ENCODE assay signal across 1 cellular context in genomic region chr5:142320851-142321560, GRCh38.
TF ChIP-seq lines count a peak whose summit lies in the region.

No MANE protein-coding gene starts in this region.

TF ChIP-seq in HepG2, 621 proteins besides CTCF, POLR2A, EP300 and RAD21 (continued from another document):
- TF ChIP-seq SALL1 (CRISPR knock-in tag; IDR thresholded peaks at IDR 0.05) (peak; percentile 57), SNRNP70 (IDR thresholded peaks at IDR 0.05; ENCODE audit: low read depth, low read length) (no peak), ZNF296 (CRISPR knock-in tag; conservative IDR thresholded peaks at IDR 0.05) (no peak), ZNF737 (CRISPR knock-in tag; IDR thresholded peaks at IDR 0.05; ENCODE audit: borderline replicate concordance) (no peak), RFX1 (IDR thresholded peaks at IDR 0.05) (no peak), HIC2 (CRISPR knock-in tag; IDR thresholded peaks at IDR 0.05; ENCODE audit: low read depth) (no peak), NAIF1 (CRISPR knock-in tag; IDR thresholded peaks at IDR 0.05; ENCODE audit: borderline replicate concordance) (no peak), MIER3 (CRISPR knock-in tag; IDR thresholded peaks at IDR 0.05; ENCODE audit: borderline replicate concordance) (no peak), ZNF331 (CRISPR knock-in tag; IDR thresholded peaks at IDR 0.05) (0 out of 2 replicates have a peak, but pooled peaks have one; percentile 7), ATF3 (CRISPR knock-in tag; IDR thresholded peaks at IDR 0.05) (peak; percentile 31; the same call in 1 of the 2 replicates), ZNF781 (CRISPR knock-in tag; IDR thresholded peaks at IDR 0.05; ENCODE audit: borderline replicate concordance, not compliant biosample characterization) (no peak), KDM2A (CRISPR knock-in tag; IDR thresholded peaks at IDR 0.05; ENCODE audit: borderline replicate concordance, low read depth) (0 out of 2 replicates have a peak, but pooled peaks have one; percentile 34), TEAD2 (CRISPR knock-in tag; IDR thresholded peaks at IDR 0.05) (no peak), ETV6 (CRISPR knock-in tag; conservative IDR thresholded peaks at IDR 0.05) (no peak), ETV5 (CRISPR knock-in tag; IDR thresholded peaks at IDR 0.05; ENCODE audit: borderline replicate concordance) (peak; percentile 29; the same call in 1 of the 2 replicates), STAG1 (CRISPR knock-in tag; IDR thresholded peaks at IDR 0.05) (no peak), ZNF263 (CRISPR knock-in tag; IDR thresholded peaks at IDR 0.05) (0 out of 2 replicates have a peak, but pooled peaks have one; percentile 14), HDAC1 (CRISPR knock-in tag; IDR thresholded peaks at IDR 0.05) (0 out of 2 replicates have a peak, but pooled peaks have one; percentile 24), ERF (CRISPR knock-in tag; IDR thresholded peaks at IDR 0.05) (no peak)
- TF ChIP-seq, protein P1, sequence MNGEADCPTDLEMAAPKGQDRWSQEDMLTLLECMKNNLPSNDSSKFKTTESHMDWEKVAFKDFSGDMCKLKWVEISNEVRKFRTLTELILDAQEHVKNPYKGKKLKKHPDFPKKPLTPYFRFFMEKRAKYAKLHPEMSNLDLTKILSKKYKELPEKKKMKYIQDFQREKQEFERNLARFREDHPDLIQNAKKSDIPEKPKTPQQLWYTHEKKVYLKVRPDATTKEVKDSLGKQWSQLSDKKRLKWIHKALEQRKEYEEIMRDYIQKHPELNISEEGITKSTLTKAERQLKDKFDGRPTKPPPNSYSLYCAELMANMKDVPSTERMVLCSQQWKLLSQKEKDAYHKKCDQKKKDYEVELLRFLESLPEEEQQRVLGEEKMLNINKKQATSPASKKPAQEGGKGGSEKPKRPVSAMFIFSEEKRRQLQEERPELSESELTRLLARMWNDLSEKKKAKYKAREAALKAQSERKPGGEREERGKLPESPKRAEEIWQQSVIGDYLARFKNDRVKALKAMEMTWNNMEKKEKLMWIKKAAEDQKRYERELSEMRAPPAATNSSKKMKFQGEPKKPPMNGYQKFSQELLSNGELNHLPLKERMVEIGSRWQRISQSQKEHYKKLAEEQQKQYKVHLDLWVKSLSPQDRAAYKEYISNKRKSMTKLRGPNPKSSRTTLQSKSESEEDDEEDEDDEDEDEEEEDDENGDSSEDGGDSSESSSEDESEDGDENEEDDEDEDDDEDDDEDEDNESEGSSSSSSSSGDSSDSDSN (CRISPR knock-in tag; IDR thresholded peaks at IDR 0.05), result peak; percentile 62
- TF ChIP-seq, protein P2, sequence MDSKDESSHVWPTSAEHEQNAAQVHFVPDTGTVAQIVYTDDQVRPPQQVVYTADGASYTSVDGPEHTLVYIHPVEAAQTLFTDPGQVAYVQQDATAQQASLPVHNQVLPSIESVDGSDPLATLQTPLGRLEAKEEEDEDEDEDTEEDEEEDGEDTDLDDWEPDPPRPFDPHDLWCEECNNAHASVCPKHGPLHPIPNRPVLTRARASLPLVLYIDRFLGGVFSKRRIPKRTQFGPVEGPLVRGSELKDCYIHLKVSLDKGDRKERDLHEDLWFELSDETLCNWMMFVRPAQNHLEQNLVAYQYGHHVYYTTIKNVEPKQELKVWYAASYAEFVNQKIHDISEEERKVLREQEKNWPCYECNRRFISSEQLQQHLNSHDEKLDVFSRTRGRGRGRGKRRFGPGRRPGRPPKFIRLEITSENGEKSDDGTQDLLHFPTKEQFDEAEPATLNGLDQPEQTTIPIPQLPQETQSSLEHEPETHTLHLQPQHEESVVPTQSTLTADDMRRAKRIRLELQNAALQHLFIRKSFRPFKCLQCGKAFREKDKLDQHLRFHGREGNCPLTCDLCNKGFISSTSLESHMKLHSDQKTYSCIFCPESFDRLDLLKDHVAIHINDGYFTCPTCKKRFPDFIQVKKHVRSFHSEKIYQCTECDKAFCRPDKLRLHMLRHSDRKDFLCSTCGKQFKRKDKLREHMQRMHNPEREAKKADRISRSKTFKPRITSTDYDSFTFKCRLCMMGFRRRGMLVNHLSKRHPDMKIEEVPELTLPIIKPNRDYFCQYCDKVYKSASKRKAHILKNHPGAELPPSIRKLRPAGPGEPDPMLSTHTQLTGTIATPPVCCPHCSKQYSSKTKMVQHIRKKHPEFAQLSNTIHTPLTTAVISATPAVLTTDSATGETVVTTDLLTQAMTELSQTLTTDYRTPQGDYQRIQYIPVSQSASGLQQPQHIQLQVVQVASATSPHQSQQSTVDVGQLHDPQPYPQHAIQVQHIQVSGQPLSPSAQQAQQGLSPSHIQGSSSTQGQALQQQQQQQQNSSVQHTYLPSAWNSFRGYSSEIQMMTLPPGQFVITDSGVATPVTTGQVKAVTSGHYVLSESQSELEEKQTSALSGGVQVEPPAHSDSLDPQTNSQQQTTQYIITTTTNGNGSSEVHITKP (CRISPR knock-in tag; IDR thresholded peaks at IDR 0.05; ENCODE audit: low read depth), result no peak
